In genomic region chr17:30519707-30520106, GRCh38 we compare ENCODE assay signal across 9 cellular contexts. TPM values are rescaled to one million over a fixed set of nuclear protein-coding genes. Genes with fewer than 3 reads are reported as not detected.
DNase-seq lines count a peak whose midpoint lies in the region; ATAC-seq and TF ChIP-seq lines count a peak whose summit lies in the region.
"Had no signal": no experiment of that assay in that cellular context is flagged by ENCODE, and none has a peak within 500 bp of the region (broad histone marks: within the 10 kb centered on the region; RNA-seq: fewer than 3 reads in every experiment).

No MANE protein-coding gene starts in this region.

- WGBS in esophagus squamous epithelium, 2 donors = 48 to 53% methylated on average over 3 of the region's 3 CpGs

- no peaks in the 10 kb centered on the region for H3K9me3 ChIP-seq in esophagus squamous epithelium

- ATAC-seq in omental fat pad (ENCODE audit: low FRiP score) = peak; percentile 80
- ATAC-seq in HG02885 (IDR thresholded peaks at IDR 0.05; ENCODE audit: poor library complexity, unreplicated experiment) = no peak
- no peak for ATAC-seq in HG02884 (IDR thresholded peaks at IDR 0.05; ENCODE audit: unreplicated experiment)
- no peak for ATAC-seq in HG02870 (IDR thresholded peaks at IDR 0.05; ENCODE audit: unreplicated experiment)

- no peak for TF ChIP-seq CTCF in esophagus squamous epithelium (IDR thresholded peaks at IDR 0.05)
- no peak for TF ChIP-seq CTCF in omental fat pad (IDR thresholded peaks at IDR 0.05)

- no peaks in the 10 kb centered on the region for H3K27me3 ChIP-seq in esophagus squamous epithelium

- peaks cover 0 to 22% (median 11%) of the 10 kb centered on the region in 3 donors for H3K4me1 ChIP-seq in esophagus squamous epithelium

- peak; percentile 78 for DNase-seq in AG08396 (ENCODE audit: low spot score)
- peak; percentile 62 for DNase-seq in NCI-H226
- no peak for DNase-seq in esophagus squamous epithelium (lab: John Stamatoyannopoulos, UW)
- DNase-seq in omental fat pad (ENCODE audit: low spot score) = no peak
- DNase-seq in T1000 (lab: John Stamatoyannopoulos, UW) = no peak

- H3K4me3 ChIP-seq in esophagus squamous epithelium = no peak overlapping the region
- H3K4me3 ChIP-seq: lung had no signal

- intact Hi-C loops in esophagus squamous epithelium (cut with DNase I) = no loop called here

- TF ChIP-seq POLR2A in esophagus squamous epithelium (IDR thresholded peaks at IDR 0.05) = no peak

- H3K27ac ChIP-seq in esophagus squamous epithelium = peak overlapping the region in 3 of 4 donors; percentile 15 to 41 (median 38)

- H3K36me3 ChIP-seq in esophagus squamous epithelium = peaks cover 14 to 85% (median 19%) of the 10 kb centered on the region in 3 donors

RNA-seq across cellular contexts. Expression of gene GOSR1, which starts 42.5 kb away (rescaled TPM):
- total RNA-seq in esophagus squamous epithelium (10 to 100 TPM; 19.4 to 50.4 (median 37.7) TPM), omental fat pad (10 to 100 TPM; 41.6 to 58.7 (median 48.8) TPM)

Comparison
In these comparisons a context has a peak if more than half of its experiments do, and no peak if none do; other contexts are left out.
1. DNase-seq: peak in AG08396 (single experiment) and NCI-H226 (single experiment); none in esophagus squamous epithelium (single experiment), omental fat pad (single experiment) and T1000 (single experiment).